12 cellular contexts compared by ENCODE assay signal in the genomic region with DNA sequence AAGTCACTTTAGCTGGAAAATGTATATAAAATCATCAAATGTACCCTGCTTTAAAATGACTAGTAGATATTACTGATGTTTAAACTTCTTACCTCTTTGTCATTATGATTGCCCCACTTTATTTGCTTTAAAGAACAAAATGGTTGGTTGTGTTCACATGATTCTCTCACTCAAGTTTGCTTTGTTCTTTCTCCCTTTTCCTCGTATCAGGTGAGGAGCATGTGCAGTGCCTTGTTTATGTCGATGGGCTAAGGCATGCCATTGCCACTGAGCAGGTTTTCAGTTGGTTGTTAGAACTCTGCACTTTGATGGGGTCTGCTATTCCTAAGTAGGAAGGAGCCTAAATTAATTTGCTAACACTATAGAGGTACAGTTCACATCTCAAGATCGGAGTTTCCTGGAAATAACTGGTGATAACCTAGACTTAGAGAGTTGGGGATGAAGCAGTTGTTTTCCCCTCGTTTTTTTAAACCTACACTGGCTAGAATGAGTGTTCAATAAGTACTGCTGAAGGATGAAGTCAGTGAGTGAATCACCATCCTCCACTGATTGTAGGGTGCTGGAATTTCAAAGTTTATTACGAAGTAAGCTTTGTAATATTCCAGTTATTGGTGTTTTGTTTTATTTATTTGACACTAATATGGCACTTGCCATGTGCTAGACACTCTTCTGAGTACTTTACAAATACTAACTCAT. TPM values are rescaled to one million over a fixed set of nuclear protein-coding genes. Genes with fewer than 3 reads are reported as not detected.
DNase-seq lines count a peak whose midpoint lies in the region; ATAC-seq and TF ChIP-seq lines count a peak whose summit lies in the region.
"Had no signal": no experiment of that assay in that cellular context is flagged by ENCODE, and none has a peak within 500 bp of the region (broad histone marks: within the 10 kb centered on the region; RNA-seq: fewer than 3 reads in every experiment).

No MANE protein-coding gene starts in this region.

- in situ Hi-C loops in GM13977 (cut with MboI; ENCODE audit: low pct_unique_long_range_greater_than_20kb, low sequenced_read_pairs, unreplicated experiment): no loop called here

- H3K27ac ChIP-seq in HEK293 (ENCODE audit: extremely low read depth, low read depth, low read length) (peak overlapping the region; percentile 43; the same call in 1 of the 2 replicates), adrenal gland (peak overlapping the region in 3 of 5 donors; percentile 36 to 72 (median 46))
- H3K27ac ChIP-seq: body of pancreas, WERI-Rb-1 had no signal

- intact Hi-C loops in adrenal gland (cut with DNase I): no loop called here

- CTCF ChIA-PET in HEK293 (lab: Yijun Ruan, JAX): interaction anchor here (0.6 to 0.9 kb wide), 3 partner anchors 12 to 264 kb away, joined by 3 read pairs; no protein-coding TSS in a partner anchor

- H3K36me3 ChIP-seq in HEK293 (ENCODE audit: control insufficient read depth in 2 of 2, insufficient read depth in 1 of 2, low read length in 2 of 2) (peaks cover 16 to 17% of the 10 kb centered on the region in 2 experiments; a peak in 2 of 3 replicates), adrenal gland (replicated peaks in 1 of 2) (peaks cover 0 to 4% of the 10 kb centered on the region in 2 donors), skeletal muscle satellite cell (ENCODE audit: insufficient read depth, low read length) (peaks cover 2% of the 10 kb centered on the region)

- POLR2A ChIA-PET in HEK293 (lab: Yijun Ruan, JAX): no interaction called here

- H3K4me1 ChIP-seq in HEK293 (ENCODE audit: control insufficient read depth, insufficient read depth, low read length) (peaks cover 34% of the 10 kb centered on the region), adrenal gland (replicated peaks in 1 of 2) (peaks cover 15 to 31% of the 10 kb centered on the region in 2 donors), skeletal muscle satellite cell (ENCODE audit: control insufficient read depth, insufficient read depth, low read length) (peaks cover 26% of the 10 kb centered on the region)

- DNase-seq in adrenal gland: no peak
- peak; percentile 58 for DNase-seq in fibroblast of the aortic adventitia (ENCODE audit: low read depth)
- no peak for DNase-seq in NCI-H2081 treated with DMSO at 0.1 percent for 48 hours (lab: John Stamatoyannopoulos, UW)
- no peak for DNase-seq in NCI-H748 treated with DMSO at 0.1 percent for 48 hours (lab: John Stamatoyannopoulos, UW)
- DNase-seq in GM13977 (ENCODE audit: low spot score): no peak
- DNase-seq: activated T-cell treated with anti-CD3 and anti-CD28 coated beads, Interleukin-2, amount 50 U/mL, for 48 hours; Peyer's patch had no signal

- peak overlapping the region; percentile 30 for H3K4me2 ChIP-seq in skeletal muscle satellite cell (ENCODE audit: low read length)

- no peak for TF ChIP-seq POLR2A in adrenal gland (IDR thresholded peaks at IDR 0.05)

- TF ChIP-seq CTCF in HEK293 (tag by site-specific recombination; IDR thresholded peaks at IDR 0.05) (no peak), adrenal gland (IDR thresholded peaks at IDR 0.05) (no peak), fibroblast of the aortic adventitia (IDR thresholded peaks at IDR 0.05; ENCODE audit: insufficient read depth, low read length) (no peak), GM13977 (IDR thresholded peaks at IDR 0.05; ENCODE audit: extremely low read depth, insufficient read depth, missing control alignments) (no peak)

- no peak overlapping the region for H3K9ac ChIP-seq in skeletal muscle satellite cell (ENCODE audit: low read depth, low read length)

- WGBS in adrenal gland, 4 donors: 52 to 65% (median 61%) methylated on average over 5 of the region's 5 CpGs

- H3K27me3 ChIP-seq in adrenal gland (no peaks in the 10 kb centered on the region), skeletal muscle satellite cell (ENCODE audit: control insufficient read depth, insufficient read depth, low read length) (no peaks in the 10 kb centered on the region)
- H3K27me3 ChIP-seq: body of pancreas, Peyer's patch had no signal

- no peaks in the 10 kb centered on the region for H3K9me3 ChIP-seq in HEK293 (ENCODE audit: control insufficient read depth, insufficient read depth, low read depth, low read length)
- H3K9me3 ChIP-seq in adrenal gland (replicated peaks in 1 of 3): no peaks in the 10 kb centered on the region
- H3K9me3 ChIP-seq in skeletal muscle satellite cell (replicated peaks; ENCODE audit: low read length): no peaks in the 10 kb centered on the region
- H3K9me3 ChIP-seq: body of pancreas, Peyer's patch had no signal

- no peak for ATAC-seq in GM18870 (IDR thresholded peaks at IDR 0.05; ENCODE audit: unreplicated experiment)
- ATAC-seq: body of pancreas had no signal

- H3K4me3 ChIP-seq in HEK293 (ENCODE audit: low read depth, low read length): no peak overlapping the region
- H3K4me3 ChIP-seq in adrenal gland: no peak overlapping the region
- H3K4me3 ChIP-seq in fibroblast of the aortic adventitia (ENCODE audit: low read depth, low read length): no peak overlapping the region
- H3K4me3 ChIP-seq in skeletal muscle satellite cell (ENCODE audit: low read length): no peak overlapping the region
- H3K4me3 ChIP-seq: body of pancreas, Peyer's patch had no signal

TF ChIP-seq in HEK293, 187 proteins besides CTCF, POLR2A, EP300 and RAD21 (continues in another document):
- TF ChIP-seq ZNF350 (tag by site-specific recombination; IDR thresholded peaks at IDR 0.05) (no peak), ZNF114 (tag by site-specific recombination; IDR thresholded peaks at IDR 0.05) (no peak), ZNF549 (tag by site-specific recombination; IDR thresholded peaks at IDR 0.05) (no peak), EGR2 (tag by site-specific recombination; IDR thresholded peaks at IDR 0.05; ENCODE audit: low read depth) (no peak), ZEB2 (tag by site-specific recombination; IDR thresholded peaks at IDR 0.05) (peak; percentile 22; the same call in 1 of the 2 replicates), ZNF629 (tag by site-specific recombination; IDR thresholded peaks at IDR 0.05) (peak; percentile 70), TRIM28 (IDR thresholded peaks at IDR 0.05; ENCODE audit: borderline replicate concordance, low read length) (0 out of 2 replicates have a peak, but pooled peaks have one; percentile 2), ZNF600 (tag by site-specific recombination; IDR thresholded peaks at IDR 0.05) (peak; percentile 56; the same call in 1 of the 2 replicates), ZNF16 (tag by site-specific recombination; IDR thresholded peaks at IDR 0.05; ENCODE audit: low read depth) (no peak), ZNF146 (tag by site-specific recombination; IDR thresholded peaks at IDR 0.05) (no peak), ZNF266 (tag by site-specific recombination; IDR thresholded peaks at IDR 0.05; ENCODE audit: low read depth) (no peak), ZNF239 (tag by site-specific recombination; IDR thresholded peaks at IDR 0.05) (no peak), ZNF10 (tag by site-specific recombination; IDR thresholded peaks at IDR 0.05) (peak; percentile 92), SP7 (tag by site-specific recombination; IDR thresholded peaks at IDR 0.05) (peak; percentile 89), ZNF660 (tag by site-specific recombination; IDR thresholded peaks at IDR 0.05) (peak; percentile 21; the same call in 1 of the 2 replicates), OSR2 (tag by site-specific recombination; IDR thresholded peaks at IDR 0.05) (peak; percentile 15; the same call in 1 of the 2 replicates), ZNF202 (tag by site-specific recombination; IDR thresholded peaks at IDR 0.05; ENCODE audit: borderline replicate concordance) (no peak)
- TF ChIP-seq, protein P1, sequence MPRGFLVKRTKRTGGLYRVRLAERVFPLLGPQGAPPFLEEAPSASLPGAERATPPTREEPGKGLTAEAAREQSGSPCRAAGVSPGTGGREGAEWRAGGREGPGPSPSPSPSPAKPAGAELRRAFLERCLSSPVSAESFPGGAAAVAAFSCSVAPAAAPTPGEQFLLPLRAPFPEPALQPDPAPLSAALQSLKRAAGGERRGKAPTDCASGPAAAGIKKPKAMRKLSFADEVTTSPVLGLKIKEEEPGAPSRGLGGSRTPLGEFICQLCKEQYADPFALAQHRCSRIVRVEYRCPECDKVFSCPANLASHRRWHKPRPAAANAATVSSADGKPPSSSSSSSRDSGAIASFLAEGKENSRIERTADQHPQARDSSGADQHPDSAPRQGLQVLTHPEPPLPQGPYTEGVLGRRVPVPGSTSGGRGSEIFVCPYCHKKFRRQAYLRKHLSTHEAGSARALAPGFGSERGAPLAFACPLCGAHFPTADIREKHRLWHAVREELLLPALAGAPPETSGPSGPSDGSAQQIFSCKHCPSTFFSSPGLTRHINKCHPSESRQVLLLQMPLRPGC (tag by site-specific recombination; IDR thresholded peaks at IDR 0.05): peak; percentile 95
- TF ChIP-seq, protein P2, sequence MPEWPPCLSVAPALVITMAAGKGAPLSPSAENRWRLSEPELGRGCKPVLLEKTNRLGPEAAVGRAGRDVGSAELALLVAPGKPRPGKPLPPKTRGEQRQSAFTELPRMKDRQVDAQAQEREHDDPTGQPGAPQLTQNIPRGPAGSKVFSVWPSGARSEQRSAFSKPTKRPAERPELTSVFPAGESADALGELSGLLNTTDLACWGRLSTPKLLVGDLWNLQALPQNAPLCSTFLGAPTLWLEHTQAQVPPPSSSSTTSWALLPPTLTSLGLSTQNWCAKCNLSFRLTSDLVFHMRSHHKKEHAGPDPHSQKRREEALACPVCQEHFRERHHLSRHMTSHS (tag by site-specific recombination; IDR thresholded peaks at IDR 0.05): no peak

RNA-seq across cellular contexts. Expression of a gene that starts 5.5 kb away (rescaled TPM):
- total RNA-seq in adrenal gland (10 to 100 TPM; 12.5 to 33.8 (median 19.3) TPM), fibroblast of the aortic adventitia (ENCODE audit: low replicate concordance) (8.9 and 9.6 TPM in 2 replicates)
- polyA plus RNA-seq in adrenal gland: 10 to 100 TPM; 10.3 to 32.0 (median 13.0) TPM
- 2.8 and 3.5 TPM in 2 replicates for total RNA-seq in skeletal muscle satellite cell (2012; rRNA removed)

RNA-seq across cellular contexts. Expression of a gene that starts 27.1 kb away (rescaled TPM):
- total RNA-seq in adrenal gland: 1 to 10 TPM; 1.2 to 8.3 (median 5.4) TPM
- polyA plus RNA-seq in adrenal gland: 1 to 10 TPM; 2.5 to 4.4 (median 4.0) TPM
- total RNA-seq in fibroblast of the aortic adventitia (ENCODE audit: low replicate concordance): 5.0 and 5.8 TPM in 2 replicates
- total RNA-seq in skeletal muscle satellite cell (2012; rRNA removed): 1.7 and 3.8 TPM in 2 replicates
